In the genomic region with DNA sequence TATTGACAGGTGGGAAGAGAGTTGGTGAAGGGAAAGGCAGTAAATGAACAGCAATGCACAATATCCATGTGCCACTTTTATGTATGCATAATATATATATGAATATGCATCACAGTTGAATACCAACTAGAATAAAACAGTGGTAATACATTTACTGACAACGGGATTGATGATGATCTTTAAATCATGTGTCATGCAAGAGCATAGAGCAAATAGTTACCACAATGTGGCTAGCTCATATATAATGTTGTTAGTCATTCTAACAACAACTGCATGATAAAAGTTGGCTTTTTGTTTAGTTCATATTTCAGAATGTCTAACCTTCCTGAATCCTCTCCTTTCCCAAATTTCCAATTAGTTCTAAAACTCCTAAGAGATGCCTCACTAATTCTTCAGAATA, we compare ENCODE assay signal across 23 cellular contexts.
"Had no signal": no experiment of that assay in that cellular context is flagged by ENCODE, and none has a peak within 500 bp of the region (broad histone marks: within the 10 kb centered on the region; RNA-seq: fewer than 3 reads in every experiment).

No MANE protein-coding gene starts in this region.

- H3K9me3 ChIP-seq: colonic mucosa, esophagus squamous epithelium, gastrocnemius medialis, lower lobe of right lung, tibial artery, upper lobe of left lung, uterus had no signal

- H3K4me3 Mint-ChIP-seq: memory B cell; mesothelial cell of epicardium; nephron; stimulated activated memory B cell treated with anti-CD40 and anti-IgM and Interleukin-4, amounts not matched to agents 10 μg/mL and 1 μg/mL and 100 μg/mL, for 72 hours; stimulated activated naive CD8-positive, alpha-beta T cell treated with anti-CD3 and anti-CD28 coated beads, Interleukin-15, Interleukin-2, amounts not matched to agents 100 ng/mL and 50 ng/mL, for 24 hours had no signal

- H3K27ac Mint-ChIP-seq: memory B cell; mesothelial cell of epicardium; nephron; stimulated activated memory B cell treated with anti-CD40 and anti-IgM and Interleukin-4, amounts not matched to agents 10 μg/mL and 1 μg/mL and 100 μg/mL, for 72 hours; stimulated activated naive CD8-positive, alpha-beta T cell treated with anti-CD3 and anti-CD28 coated beads, Interleukin-15, Interleukin-2, amounts not matched to agents 100 ng/mL and 50 ng/mL, for 24 hours had no signal

- H3K9me3 Mint-ChIP-seq: stimulated activated naive CD8-positive, alpha-beta T cell treated with anti-CD3 and anti-CD28 coated beads, Interleukin-15, Interleukin-2, amounts not matched to agents 100 ng/mL and 50 ng/mL, for 24 hours had no signal

- FAIRE-seq: kidney had no signal

- DNase-seq: colonic mucosa; dermis blood vessel endothelial cell; esophagus squamous epithelium; gastrocnemius medialis; heart right ventricle; kidney; left cardiac atrium; left ventricle myocardium inferior; lower lobe of right lung; posterior cingulate gyrus; spleen; stimulated activated CD4-positive, alpha-beta T cell treated with anti-CD3 and anti-CD28 coated beads, Interleukin-15, amount 100 ng/mL, for 24 hours; stimulated activated CD4-positive, alpha-beta T cell treated with anti-CD3 and anti-CD28 coated beads, Interleukin-1b, Interleukin-23, amount 100 ng/mL, for 48 hours; stimulated activated CD4-positive, alpha-beta T cell treated with anti-CD3 and anti-CD28 coated beads, Interleukin-4, amount 100 ng/mL, for 24 hours; tibial artery; upper lobe of left lung; uterus had no signal

- H3K27me3 ChIP-seq: colonic mucosa, esophagus squamous epithelium, gastrocnemius medialis, heart right ventricle, spleen, tibial artery, upper lobe of left lung, uterus had no signal

- H3K4me3 ChIP-seq: colonic mucosa, esophagus squamous epithelium, gastrocnemius medialis, heart right ventricle, left ventricle myocardium inferior, lower lobe of right lung, spleen, tibial artery, upper lobe of left lung, uterus had no signal

- H3K36me3 ChIP-seq: colonic mucosa, esophagus squamous epithelium, gastrocnemius medialis, heart right ventricle, left ventricle myocardium inferior, lower lobe of right lung, spleen, tibial artery, upper lobe of left lung, uterus had no signal

- H3K36me3 Mint-ChIP-seq: memory B cell; stimulated activated memory B cell treated with anti-CD40 and anti-IgM and Interleukin-4, amounts not matched to agents 10 μg/mL and 1 μg/mL and 100 μg/mL, for 72 hours had no signal

- ATAC-seq: gastrocnemius medialis; heart right ventricle; left cardiac atrium; lower lobe of right lung; sciatic nerve; stimulated activated memory B cell treated with anti-CD40 and anti-IgM and Interleukin-4, amounts not matched to agents 10 μg/mL and 1 μg/mL and 100 μg/mL, for 72 hours had no signal

- H3K4me1 Mint-ChIP-seq: memory B cell; mesothelial cell of epicardium; nephron; stimulated activated memory B cell treated with anti-CD40 and anti-IgM and Interleukin-4, amounts not matched to agents 10 μg/mL and 1 μg/mL and 100 μg/mL, for 72 hours had no signal

- H3K4me1 ChIP-seq: colonic mucosa, gastrocnemius medialis, left ventricle myocardium inferior, lower lobe of right lung, spleen, upper lobe of left lung, uterus had no signal

- H3K27ac ChIP-seq: colonic mucosa, esophagus squamous epithelium, gastrocnemius medialis, heart right ventricle, left ventricle myocardium inferior, lower lobe of right lung, spleen, tibial artery, upper lobe of left lung, uterus had no signal
